In the genomic region with DNA sequence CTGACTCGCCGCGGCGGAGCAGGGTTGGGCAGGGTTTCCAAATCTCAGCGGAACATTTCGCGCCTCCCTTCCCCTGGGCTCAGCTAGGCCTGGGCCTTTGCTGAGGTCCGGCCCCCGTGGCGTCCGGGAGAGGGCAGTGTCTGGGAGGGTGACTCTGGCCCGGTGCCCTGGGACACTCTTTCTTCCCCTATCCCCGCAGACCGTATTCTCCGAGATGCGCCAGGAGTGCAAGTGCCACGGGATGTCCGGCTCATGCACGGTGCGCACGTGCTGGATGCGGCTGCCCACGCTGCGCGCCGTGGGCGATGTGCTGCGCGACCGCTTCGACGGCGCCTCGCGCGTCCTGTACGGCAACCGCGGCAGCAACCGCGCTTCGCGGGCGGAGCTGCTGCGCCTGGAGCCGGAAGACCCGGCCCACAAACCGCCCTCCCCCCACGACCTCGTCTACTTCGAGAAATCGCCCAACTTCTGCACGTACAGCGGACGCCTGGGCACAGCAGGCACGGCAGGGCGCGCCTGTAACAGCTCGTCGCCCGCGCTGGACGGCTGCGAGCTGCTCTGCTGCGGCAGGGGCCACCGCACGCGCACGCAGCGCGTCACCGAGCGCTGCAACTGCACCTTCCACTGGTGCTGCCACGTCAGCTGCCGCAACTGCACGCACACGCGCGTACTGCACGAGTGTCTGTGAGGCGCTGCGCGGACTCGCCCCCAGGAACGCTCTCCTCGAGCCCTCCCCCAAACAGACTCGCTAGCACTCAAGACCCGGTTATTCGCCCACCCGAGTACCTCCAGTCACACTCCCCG, we compare ENCODE assay signal across 9 cellular contexts. TPM values are rescaled to one million over a fixed set of nuclear protein-coding genes. Genes with fewer than 3 reads are reported as not detected.
DNase-seq lines count a peak whose midpoint lies in the region; ATAC-seq and TF ChIP-seq lines count a peak whose summit lies in the region.
"Had no signal": no experiment of that assay in that cellular context is flagged by ENCODE, and none has a peak within 500 bp of the region (broad histone marks: within the 10 kb centered on the region; RNA-seq: fewer than 3 reads in every experiment).

No MANE protein-coding gene starts in this region.

- peak; percentile 22 for DNase-seq in NCI-H2227 (lab: John Stamatoyannopoulos, UW; ENCODE audit: unreplicated experiment)
- no peak for DNase-seq in NCI-H2227 treated with DMSO at 0.1 percent for 48 hours (lab: John Stamatoyannopoulos, UW)
- DNase-seq in activated CD8-positive, alpha-beta T cell treated with anti-CD3 and anti-CD28 coated beads for 36 hours = peak; percentile 62
- peak in 35 of 42 donors; percentile 31 to 83 (median 68) for DNase-seq in head of caudate nucleus
- no peak for DNase-seq in skeletal muscle cell (ENCODE audit: low read depth)
- no peak for DNase-seq in H4 (ENCODE audit: low spot score)
- DNase-seq in NCI-H2081 treated with DMSO at 0.1 percent for 48 hours (lab: John Stamatoyannopoulos, UW) = no peak
- DNase-seq in RKO (ENCODE audit: low spot score) = no peak
- DNase-seq: DND-41 had no signal

- peak overlapping the region; percentile 47 for H3K27ac Mint-ChIP-seq in activated CD8-positive, alpha-beta T cell treated with anti-CD3 and anti-CD28 coated beads for 36 hours

- POLR2A ChIA-PET in activated CD8-positive, alpha-beta T cell treated with anti-CD3 and anti-CD28 coated beads for 36 hours (lab: Charles Lee) = interaction anchor here (1.1 to 1.4 kb wide), 2 partner anchors 17 to 46 kb away, joined by 3 read pairs; no protein-coding TSS in a partner anchor

- peak; percentile 10 for ATAC-seq in activated CD8-positive, alpha-beta T cell treated with anti-CD3 and anti-CD28 coated beads for 36 hours

- TF ChIP-seq CTCF in activated CD8-positive, alpha-beta T cell treated with anti-CD3 and anti-CD28 coated beads for 36 hours (IDR thresholded peaks at IDR 0.05) = no peak

- peaks cover 47% of the 10 kb centered on the region for H3K4me1 Mint-ChIP-seq in activated CD8-positive, alpha-beta T cell treated with anti-CD3 and anti-CD28 coated beads for 36 hours (ENCODE audit: low read depth)

- peaks cover 52% of the 10 kb centered on the region for H3K27me3 Mint-ChIP-seq in activated CD8-positive, alpha-beta T cell treated with anti-CD3 and anti-CD28 coated beads for 36 hours

- no peaks in the 10 kb centered on the region for H3K36me3 Mint-ChIP-seq in activated CD8-positive, alpha-beta T cell treated with anti-CD3 and anti-CD28 coated beads for 36 hours (ENCODE audit: low read depth)

- H3K9me3 Mint-ChIP-seq in activated CD8-positive, alpha-beta T cell treated with anti-CD3 and anti-CD28 coated beads for 36 hours = no peaks in the 10 kb centered on the region

- CTCF ChIA-PET in activated CD8-positive, alpha-beta T cell treated with anti-CD3 and anti-CD28 coated beads for 36 hours (lab: Charles Lee) = interaction anchor here (0.9 to 51.8 kb wide), 5 partner anchors 12 to 128 kb away, joined by 4 to 896 read pairs (median 6); partner anchors contain the start of gene DDN

- intact Hi-C loops in activated CD8-positive, alpha-beta T cell treated with anti-CD3 and anti-CD28 coated beads for 36 hours (cut with micrococcal nuclease) = no loop called here
- intact Hi-C loops in head of caudate nucleus (cut with DNase I) = no loop called here

- H3K4me3 ChIP-seq in skeletal muscle cell (ENCODE audit: low read depth, low read length) = peak overlapping the region; percentile 20

- H3K4me3 Mint-ChIP-seq in activated CD8-positive, alpha-beta T cell treated with anti-CD3 and anti-CD28 coated beads for 36 hours = peak overlapping the region; percentile 60

RNA-seq across cellular contexts. Expression of gene WNT1, which starts 3.0 kb away (rescaled TPM):
- total RNA-seq in activated CD8-positive, alpha-beta T cell treated with anti-CD3 and anti-CD28 coated beads for 36 hours = not detected
- not detected in 2 replicates for total RNA-seq in H4 (2014; rRNA removed; shearing (Covaris generic))

RNA-seq across cellular contexts. Expression of gene WNT10B, which starts 9.6 kb away (rescaled TPM):
- under 1 TPM; 0.72 to 0.92 TPM for total RNA-seq in activated CD8-positive, alpha-beta T cell treated with anti-CD3 and anti-CD28 coated beads for 36 hours
- 0.08 TPM in 1 of 2 replicates, not detected in the other for total RNA-seq in H4 (2014; rRNA removed; shearing (Covaris generic))

RNA-seq across cellular contexts. Expression of gene DDN, which starts 18.0 kb away (rescaled TPM):
- 1 to 10 TPM in 1 of 2 experiments, under 1 TPM in 1; 0.72 to 1.2 TPM for total RNA-seq in activated CD8-positive, alpha-beta T cell treated with anti-CD3 and anti-CD28 coated beads for 36 hours
- 0.06 and 0.14 TPM in 2 replicates for total RNA-seq in H4 (2014; rRNA removed; shearing (Covaris generic))

RNA-seq across cellular contexts. Expression of gene ARF3, which starts 23.9 kb away (rescaled TPM):
- 10 to 100 TPM; 58.3 to 67.6 TPM for total RNA-seq in activated CD8-positive, alpha-beta T cell treated with anti-CD3 and anti-CD28 coated beads for 36 hours
- total RNA-seq in H4 (2014; rRNA removed; shearing (Covaris generic)) = 111 and 127 TPM in 2 replicates

RNA-seq across cellular contexts. Expression of gene PRKAG1, which starts 37.4 kb away (rescaled TPM):
- 10 to 100 TPM; 43.3 to 47.3 TPM for total RNA-seq in activated CD8-positive, alpha-beta T cell treated with anti-CD3 and anti-CD28 coated beads for 36 hours
- 94.4 and 105 TPM in 2 replicates for total RNA-seq in H4 (2014; rRNA removed; shearing (Covaris generic))

Comparison
In these comparisons a context has a peak if more than half of its experiments do, and no peak if none do; other contexts are left out.
1. DNase-seq: peak in NCI-H2227 (single experiment), activated CD8-positive, alpha-beta T cell treated with anti-CD3 and anti-CD28 coated beads for 36 hours (single experiment) and head of caudate nucleus (35 of 42); none in NCI-H2227 treated with DMSO at 0.1 percent for 48 hours (single experiment), skeletal muscle cell (single experiment), H4 (single experiment), NCI-H2081 treated with DMSO at 0.1 percent for 48 hours (single experiment) and RKO (single experiment).